ENCODE assay signal across 19 cellular contexts in the genomic region with DNA sequence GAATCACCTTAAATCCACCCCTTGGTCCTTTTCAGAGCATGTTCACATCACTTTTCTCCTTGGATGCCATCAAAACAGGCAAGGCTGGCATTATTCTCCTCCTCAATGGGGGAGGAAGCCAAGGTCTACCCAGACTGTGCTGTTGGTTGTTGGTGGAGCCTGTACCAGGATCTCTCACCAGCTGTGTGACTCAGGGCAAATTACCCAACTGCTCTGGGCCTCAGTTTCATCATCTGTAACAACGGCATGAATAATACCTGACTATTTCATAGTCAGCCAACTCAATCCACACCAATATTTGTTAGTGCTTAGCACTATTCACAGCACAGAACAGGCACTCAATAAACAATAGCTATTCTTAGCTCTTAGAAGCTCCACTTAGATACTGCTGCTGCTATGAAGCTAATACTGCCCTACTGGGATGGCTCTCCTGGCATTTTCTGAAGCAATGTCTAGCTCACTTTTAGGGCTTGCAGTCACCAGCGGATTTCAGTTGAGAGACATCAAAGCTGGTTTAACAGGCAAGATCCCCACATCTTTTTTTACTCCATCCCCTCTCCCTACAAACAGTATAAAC.
"Had no signal": no experiment of that assay in that cellular context is flagged by ENCODE, and none has a peak within 500 bp of the region (broad histone marks: within the 10 kb centered on the region; RNA-seq: fewer than 3 reads in every experiment).

No MANE protein-coding gene starts in this region.

- H3K36me3 ChIP-seq: neutrophil, sigmoid colon, suprapubic skin, thyroid gland, upper lobe of left lung, uterus had no signal

- H3K4me3 ChIP-seq: hepatocyte, psoas muscle, sigmoid colon, skin epidermis, suprapubic skin, thyroid gland, upper lobe of left lung, uterus had no signal

- H3K4me3 Mint-ChIP-seq: dendritic cell treated with granulocyte-macrophage colony-stimulating factor and Interleukin-4, amounts not matched to agents 40 ng/mL and 50 ng/mL, for 4 days; effector memory CD8-positive, alpha-beta T cell; nephron progenitor cell had no signal

- H3K4me1 ChIP-seq: foreskin keratinocyte, psoas muscle, sigmoid colon, suprapubic skin, upper lobe of left lung, uterus had no signal

- H3K4me2 ChIP-seq: hepatocyte had no signal

- H3K9me3 Mint-ChIP-seq: dendritic cell treated with granulocyte-macrophage colony-stimulating factor and Interleukin-4, amounts not matched to agents 40 ng/mL and 50 ng/mL, for 4 days; nephron progenitor cell had no signal

- H3K36me3 Mint-ChIP-seq: naive B cell had no signal

- H3K27me3 ChIP-seq: hepatocyte, neutrophil, sigmoid colon, suprapubic skin, thyroid gland, upper lobe of left lung, uterus had no signal

- H3K27ac Mint-ChIP-seq: dendritic cell treated with granulocyte-macrophage colony-stimulating factor and Interleukin-4, amounts not matched to agents 40 ng/mL and 50 ng/mL, for 4 days; effector memory CD8-positive, alpha-beta T cell had no signal

- H3K79me2 ChIP-seq: hepatocyte had no signal

- ATAC-seq: effector memory CD8-positive, alpha-beta T cell; foreskin keratinocyte; left colon; psoas muscle; stimulated activated naive CD8-positive, alpha-beta T cell treated with anti-CD3 and anti-CD28 coated beads, Interleukin-15, Interleukin-2, amounts not matched to agents 100 U/mL and 50 U/mL, for 24 hours had no signal

- H3K27ac ChIP-seq: foreskin keratinocyte, hepatocyte, neutrophil, psoas muscle, sigmoid colon, skin epidermis, suprapubic skin, thyroid gland, upper lobe of left lung, uterus had no signal

- DNase-seq: effector memory CD8-positive, alpha-beta T cell; foreskin keratinocyte; head of caudate nucleus; kidney; left colon; mesendoderm; naive B cell; psoas muscle; sigmoid colon; stimulated activated naive CD8-positive, alpha-beta T cell treated with anti-CD3 and anti-CD28 coated beads, Interleukin-15, Interleukin-2, amounts not matched to agents 100 U/mL and 50 U/mL, for 24 hours; thyroid gland; upper lobe of left lung; uterus had no signal

- H2AFZ ChIP-seq: hepatocyte had no signal

- H3K27me3 Mint-ChIP-seq: dendritic cell treated with granulocyte-macrophage colony-stimulating factor and Interleukin-4, amounts not matched to agents 40 ng/mL and 50 ng/mL, for 4 days; effector memory CD8-positive, alpha-beta T cell had no signal

- H3K9me3 ChIP-seq: neutrophil, psoas muscle, sigmoid colon, suprapubic skin, thyroid gland, upper lobe of left lung, uterus had no signal
